Comparison of ENCODE assay signal across 6 cellular contexts in the genomic region with DNA sequence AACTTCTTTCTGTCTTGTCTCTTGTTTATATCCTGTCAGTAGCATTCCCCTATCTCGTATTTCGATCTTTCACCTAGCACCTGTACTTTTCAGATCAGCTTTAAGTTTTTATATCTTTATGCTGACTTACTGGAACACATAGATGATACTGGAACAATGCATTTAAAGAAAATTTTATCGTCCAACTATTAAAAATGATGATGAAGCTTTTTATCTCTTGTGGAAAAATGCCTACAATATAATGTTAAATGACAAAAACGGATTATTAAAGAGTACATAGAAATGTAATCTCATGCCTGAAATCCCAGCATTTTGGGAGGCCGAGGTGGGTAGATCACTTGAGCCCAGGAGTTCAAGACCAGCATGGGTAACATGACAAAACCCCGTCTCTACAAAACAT.
"Had no signal": no experiment of that assay in that cellular context is flagged by ENCODE, and none has a peak within 500 bp of the region (broad histone marks: within the 10 kb centered on the region; RNA-seq: fewer than 3 reads in every experiment).

No MANE protein-coding gene starts in this region.

- H3K4me2 ChIP-seq: KMS-11 had no signal

- FAIRE-seq: HTR-8/SVneo had no signal

- DNase-seq: IMR-90, KBM-7, KG1 had no signal

- H3K27ac ChIP-seq: HL-60, KMS-11 had no signal

- H3K9ac ChIP-seq: KMS-11 had no signal
